16 cellular contexts compared by ENCODE assay signal in genomic region chr2:230919240-230919639, GRCh38. TPM values are rescaled to one million over a fixed set of nuclear protein-coding genes. Genes with fewer than 3 reads are reported as not detected.
A peak's percentile ranks its signal among the peaks of the same experiment; 100 is the strongest.
DNase-seq lines count a peak whose midpoint lies in the region; ATAC-seq and FAIRE-seq lines count a peak whose summit lies in the region.
"Had no signal": no experiment of that assay in that cellular context is flagged by ENCODE, and none has a peak within 500 bp of the region (broad histone marks: within the 10 kb centered on the region; RNA-seq: fewer than 3 reads in every experiment).

No MANE protein-coding gene starts in this region.

- CTCF ChIA-PET in activated naive CD4-positive, alpha-beta T cell treated with anti-CD3 and anti-CD28 coated beads for 36 hours (lab: Charles Lee): interaction anchor here (1.7 kb wide), 1 partner anchor 68 kb away, joined by 6 read pairs; no protein-coding TSS in a partner anchor
- CTCF ChIA-PET in activated naive CD4-positive, alpha-beta T cell treated with anti-CD3 and anti-CD28 coated beads, Interleukin-2, amount 10 ng/mL, durations not matched to agents 7 days and 5 days (lab: Charles Lee): interaction anchor here (1.7 kb wide), 1 partner anchor 68 kb away, joined by 4 read pairs; no protein-coding TSS in a partner anchor

- peak overlapping the region; percentile 63 for H3K27ac Mint-ChIP-seq in activated naive CD4-positive, alpha-beta T cell treated with anti-CD3 and anti-CD28 coated beads for 36 hours
- no peak overlapping the region for H3K27ac Mint-ChIP-seq in activated naive CD4-positive, alpha-beta T cell treated with anti-CD3 and anti-CD28 coated beads, Interleukin-2, amount 10 ng/mL, durations not matched to agents 7 days and 5 days
- peak overlapping the region; percentile 28 for H3K27ac Mint-ChIP-seq in activated T-helper 2 cell treated with anti-CD3 and anti-CD28 coated beads, Interferon-gamma antibody, Interleukin-2, Interleukin-4, amounts not matched to agents 10 μg/mL and 5 μg/mL and 100 μg/mL, durations not matched to agents 14 hours and 24 hours and 36 hours
- peak overlapping the region in 1 of 2 donors; percentile 72 for H3K27ac Mint-ChIP-seq in stimulated activated naive CD8-positive, alpha-beta T cell treated with anti-CD3 and anti-CD28 coated beads, Interleukin-15, amount 100 ng/mL, for 72 hours

- no peak overlapping the region for H3K4me3 Mint-ChIP-seq in activated naive CD4-positive, alpha-beta T cell treated with anti-CD3 and anti-CD28 coated beads for 36 hours
- H3K4me3 Mint-ChIP-seq in activated naive CD4-positive, alpha-beta T cell treated with anti-CD3 and anti-CD28 coated beads, Interleukin-2, amount 10 ng/mL, durations not matched to agents 7 days and 5 days: no peak overlapping the region
- H3K4me3 Mint-ChIP-seq in activated T-helper 2 cell treated with anti-CD3 and anti-CD28 coated beads, Interferon-gamma antibody, Interleukin-2, Interleukin-4, amounts not matched to agents 10 μg/mL and 5 μg/mL and 100 μg/mL, durations not matched to agents 14 hours and 24 hours and 36 hours (ENCODE audit: low read depth): no peak overlapping the region
- H3K4me3 Mint-ChIP-seq in stimulated activated naive CD8-positive, alpha-beta T cell treated with anti-CD3 and anti-CD28 coated beads, Interleukin-15, amount 100 ng/mL, for 72 hours: peak overlapping the region; percentile 66 to 76

- H3K9me3 Mint-ChIP-seq in activated naive CD4-positive, alpha-beta T cell treated with anti-CD3 and anti-CD28 coated beads for 36 hours: no peaks in the 10 kb centered on the region
- H3K9me3 Mint-ChIP-seq in activated naive CD4-positive, alpha-beta T cell treated with anti-CD3 and anti-CD28 coated beads, Interleukin-2, amount 10 ng/mL, durations not matched to agents 7 days and 5 days: no peaks in the 10 kb centered on the region
- no peaks in the 10 kb centered on the region for H3K9me3 Mint-ChIP-seq in activated T-helper 2 cell treated with anti-CD3 and anti-CD28 coated beads, Interferon-gamma antibody, Interleukin-2, Interleukin-4, amounts not matched to agents 10 μg/mL and 5 μg/mL and 100 μg/mL, durations not matched to agents 14 hours and 24 hours and 36 hours
- H3K9me3 Mint-ChIP-seq in stimulated activated naive CD8-positive, alpha-beta T cell treated with anti-CD3 and anti-CD28 coated beads, Interleukin-15, amount 100 ng/mL, for 72 hours: no peaks in the 10 kb centered on the region

- peaks cover 63% of the 10 kb centered on the region for H3K4me1 Mint-ChIP-seq in activated naive CD4-positive, alpha-beta T cell treated with anti-CD3 and anti-CD28 coated beads for 36 hours (ENCODE audit: low read depth)
- H3K4me1 Mint-ChIP-seq in activated naive CD4-positive, alpha-beta T cell treated with anti-CD3 and anti-CD28 coated beads, Interleukin-2, amount 10 ng/mL, durations not matched to agents 7 days and 5 days: peaks cover 24% of the 10 kb centered on the region
- H3K4me1 Mint-ChIP-seq in activated T-helper 2 cell treated with anti-CD3 and anti-CD28 coated beads, Interferon-gamma antibody, Interleukin-2, Interleukin-4, amounts not matched to agents 10 μg/mL and 5 μg/mL and 100 μg/mL, durations not matched to agents 14 hours and 24 hours and 36 hours (ENCODE audit: low read depth): peaks cover 49% of the 10 kb centered on the region
- H3K4me1 Mint-ChIP-seq in stimulated activated naive CD8-positive, alpha-beta T cell treated with anti-CD3 and anti-CD28 coated beads, Interleukin-15, amount 100 ng/mL, for 72 hours: peaks cover 95% of the 10 kb centered on the region

- no peaks in the 10 kb centered on the region for H3K36me3 Mint-ChIP-seq in activated naive CD4-positive, alpha-beta T cell treated with anti-CD3 and anti-CD28 coated beads for 36 hours (ENCODE audit: low read depth)
- H3K36me3 Mint-ChIP-seq in activated naive CD4-positive, alpha-beta T cell treated with anti-CD3 and anti-CD28 coated beads, Interleukin-2, amount 10 ng/mL, durations not matched to agents 7 days and 5 days: no peaks in the 10 kb centered on the region
- H3K36me3 Mint-ChIP-seq in activated T-helper 2 cell treated with anti-CD3 and anti-CD28 coated beads, Interferon-gamma antibody, Interleukin-2, Interleukin-4, amounts not matched to agents 10 μg/mL and 5 μg/mL and 100 μg/mL, durations not matched to agents 14 hours and 24 hours and 36 hours (ENCODE audit: low read depth): no peaks in the 10 kb centered on the region

- ATAC-seq in stimulated activated naive CD8-positive, alpha-beta T cell treated with anti-CD3 and anti-CD28 coated beads, Interleukin-15, amount 100 ng/mL, for 72 hours: no peak
- ATAC-seq in HG03097 (IDR thresholded peaks at IDR 0.05; ENCODE audit: low FRiP score, unreplicated experiment): no peak

- H3K27me3 Mint-ChIP-seq in activated naive CD4-positive, alpha-beta T cell treated with anti-CD3 and anti-CD28 coated beads for 36 hours (ENCODE audit: low read depth): peaks cover 2% of the 10 kb centered on the region
- peaks cover 18% of the 10 kb centered on the region for H3K27me3 Mint-ChIP-seq in activated naive CD4-positive, alpha-beta T cell treated with anti-CD3 and anti-CD28 coated beads, Interleukin-2, amount 10 ng/mL, durations not matched to agents 7 days and 5 days
- peaks cover 47% of the 10 kb centered on the region for H3K27me3 Mint-ChIP-seq in activated T-helper 2 cell treated with anti-CD3 and anti-CD28 coated beads, Interferon-gamma antibody, Interleukin-2, Interleukin-4, amounts not matched to agents 10 μg/mL and 5 μg/mL and 100 μg/mL, durations not matched to agents 14 hours and 24 hours and 36 hours (ENCODE audit: low read depth)
- H3K27me3 Mint-ChIP-seq in stimulated activated naive CD8-positive, alpha-beta T cell treated with anti-CD3 and anti-CD28 coated beads, Interleukin-15, amount 100 ng/mL, for 72 hours: no peaks in the 10 kb centered on the region

- no peak for DNase-seq in activated naive CD4-positive, alpha-beta T cell treated with anti-CD3 and anti-CD28 coated beads for 36 hours
- DNase-seq in activated naive CD4-positive, alpha-beta T cell treated with anti-CD3 and anti-CD28 coated beads, Interleukin-2, amount 10 ng/mL, durations not matched to agents 7 days and 5 days: no peak
- DNase-seq in GM19239 (ENCODE audit: insufficient read length, low spot score): no peak
- no peak for DNase-seq in activated T-helper 2 cell treated with anti-CD3 and anti-CD28 coated beads, Interferon-gamma antibody, Interleukin-2, Interleukin-4, amounts not matched to agents 10 μg/mL and 5 μg/mL and 100 μg/mL, durations not matched to agents 14 hours and 24 hours and 36 hours (ENCODE audit: low spot score)
- no peak for DNase-seq in stimulated activated naive CD8-positive, alpha-beta T cell treated with anti-CD3 and anti-CD28 coated beads, Interleukin-15, amount 100 ng/mL, for 72 hours
- DNase-seq in epidermal melanocyte (ENCODE audit: insufficient read length, low spot score): no peak
- DNase-seq: Caco-2, MV-4-11, NCI-H1436, NCI-H2029 treated with DMSO at 0.1 percent for 48 hours, NCI-H2171 treated with DMSO at 0.1 percent for 48 hours, NCI-H446 treated with DMSO at 0.1 percent for 48 hours, NCI-H748 treated with DMSO at 0.1 percent for 48 hours, RPMI8226, SIG-M5 had no signal

- peak; percentile 61 for FAIRE-seq in GM19239 (lab: Jason Lieb, UNC)

- intact Hi-C loops in activated naive CD4-positive, alpha-beta T cell treated with anti-CD3 and anti-CD28 coated beads for 36 hours (cut with micrococcal nuclease): loop anchor here (1.0 kb wide), 2 partner anchors 14 to 55 kb away; no protein-coding TSS in a partner anchor
- intact Hi-C loops in activated T-helper 2 cell treated with anti-CD3 and anti-CD28 coated beads, Interferon-gamma antibody, Interleukin-2, Interleukin-4, amounts not matched to agents 10 μg/mL and 5 μg/mL and 100 μg/mL, durations not matched to agents 14 hours and 24 hours and 36 hours (cut with micrococcal nuclease): loop anchor here (1.0 kb wide), 2 partner anchors 11 to 55 kb away; no protein-coding TSS in a partner anchor

RNA-seq across cellular contexts. Expression of gene GPR55, which starts 5.8 kb away (rescaled TPM):
- under 1 TPM; 0.35 to 0.43 TPM for total RNA-seq in activated naive CD4-positive, alpha-beta T cell treated with anti-CD3 and anti-CD28 coated beads for 36 hours
- total RNA-seq in activated T-helper 2 cell treated with anti-CD3 and anti-CD28 coated beads, Interferon-gamma antibody, Interleukin-2, Interleukin-4, amounts not matched to agents 10 μg/mL and 5 μg/mL and 100 μg/mL, durations not matched to agents 14 hours and 24 hours and 36 hours: 0.57 and 0.78 TPM in 2 replicates
- total RNA-seq: Caco-2 had no signal

RNA-seq across cellular contexts. Expression of gene ITM2C, which starts 54.5 kb away (rescaled TPM):
- total RNA-seq in activated naive CD4-positive, alpha-beta T cell treated with anti-CD3 and anti-CD28 coated beads for 36 hours: 10 to 100 TPM; 13.0 to 13.6 TPM
- 13.3 and 15.8 TPM in 2 replicates for total RNA-seq in activated T-helper 2 cell treated with anti-CD3 and anti-CD28 coated beads, Interferon-gamma antibody, Interleukin-2, Interleukin-4, amounts not matched to agents 10 μg/mL and 5 μg/mL and 100 μg/mL, durations not matched to agents 14 hours and 24 hours and 36 hours

Comparison
In these comparisons a context has a peak if more than half of its experiments do, and no peak if none do; other contexts are left out.
1. H3K4me3 Mint-ChIP-seq: peak in stimulated activated naive CD8-positive, alpha-beta T cell treated with anti-CD3 and anti-CD28 coated beads, Interleukin-15, amount 100 ng/mL, for 72 hours (2 of 2); none in activated naive CD4-positive, alpha-beta T cell treated with anti-CD3 and anti-CD28 coated beads for 36 hours (single experiment), activated naive CD4-positive, alpha-beta T cell treated with anti-CD3 and anti-CD28 coated beads, Interleukin-2, amount 10 ng/mL, durations not matched to agents 7 days and 5 days (single experiment) and activated T-helper 2 cell treated with anti-CD3 and anti-CD28 coated beads, Interferon-gamma antibody, Interleukin-2, Interleukin-4, amounts not matched to agents 10 μg/mL and 5 μg/mL and 100 μg/mL, durations not matched to agents 14 hours and 24 hours and 36 hours (single experiment).